In genomic region chr16:30558789-30559377, GRCh38 we compare ENCODE assay signal across 1 cellular context.
A peak's percentile ranks its signal among the peaks of the same experiment; 100 is the strongest.
TF ChIP-seq lines count a peak whose summit lies in the region.

No MANE protein-coding gene starts in this region.

TF ChIP-seq in HepG2, 621 proteins besides CTCF, POLR2A, EP300 and RAD21 (continued from another document and continues in another):
- 0 out of 2 replicates have a peak, but pooled peaks have one; percentile 65 for TF ChIP-seq NFAT5 (CRISPR knock-in tag; IDR thresholded peaks at IDR 0.05)
- TF ChIP-seq ZNF496 (CRISPR knock-in tag; IDR thresholded peaks at IDR 0.05; ENCODE audit: insufficient replicate concordance) = no peak
- no peak for TF ChIP-seq HHEX (CRISPR knock-in tag; IDR thresholded peaks at IDR 0.05)
- no peak for TF ChIP-seq ARID5B (CRISPR knock-in tag; IDR thresholded peaks at IDR 0.05)
- TF ChIP-seq AKNA (CRISPR knock-in tag; IDR thresholded peaks at IDR 0.05; ENCODE audit: borderline replicate concordance) = no peak
- no peak for TF ChIP-seq ZNF570 (CRISPR knock-in tag; IDR thresholded peaks at IDR 0.05; ENCODE audit: borderline replicate concordance)
- no peak for TF ChIP-seq ZNF343 (CRISPR knock-in tag; IDR thresholded peaks at IDR 0.05)
- no peak for TF ChIP-seq ZBTB39 (CRISPR knock-in tag; IDR thresholded peaks at IDR 0.05)
- TF ChIP-seq ZNF142 (CRISPR knock-in tag; IDR thresholded peaks at IDR 0.05) = no peak
- no peak for TF ChIP-seq ZNF136 (CRISPR knock-in tag; IDR thresholded peaks at IDR 0.05; ENCODE audit: low read depth)
- TF ChIP-seq WIZ (CRISPR knock-in tag; IDR thresholded peaks at IDR 0.05) = no peak
- TF ChIP-seq STAT5B (CRISPR knock-in tag; IDR thresholded peaks at IDR 0.05) = no peak
- TF ChIP-seq SSRP1 (CRISPR knock-in tag; IDR thresholded peaks at IDR 0.05) = no peak
- TF ChIP-seq TCF7L2 (IDR thresholded peaks at IDR 0.05; ENCODE audit: low read depth, low read length) = no peak
- no peak for TF ChIP-seq RORA (CRISPR knock-in tag; IDR thresholded peaks at IDR 0.05)
- no peak for TF ChIP-seq ZNF20 (CRISPR knock-in tag; IDR thresholded peaks at IDR 0.05)
- TF ChIP-seq ZNF263 (CRISPR knock-in tag; IDR thresholded peaks at IDR 0.05) = no peak
- no peak for TF ChIP-seq KLF16 (CRISPR knock-in tag; IDR thresholded peaks at IDR 0.05)
- TF ChIP-seq ZNF720 (CRISPR knock-in tag; IDR thresholded peaks at IDR 0.05) = no peak
- TF ChIP-seq SRSF1 (optimal IDR thresholded peaks at IDR 0.05; ENCODE audit: low read depth, low read length) = peak; percentile 24
- peak; percentile 41; the same call in 1 of the 2 replicates for TF ChIP-seq ZNF768 (CRISPR knock-in tag; IDR thresholded peaks at IDR 0.05)
- no peak for TF ChIP-seq ZC3H13 (CRISPR knock-in tag; IDR thresholded peaks at IDR 0.05)
- TF ChIP-seq ZNF207 (IDR thresholded peaks at IDR 0.05; ENCODE audit: borderline replicate concordance) = no peak
- TF ChIP-seq GFI1 (CRISPR knock-in tag; IDR thresholded peaks at IDR 0.05; ENCODE audit: borderline replicate concordance) = 0 out of 2 replicates have a peak, but pooled peaks have one; percentile 45
- TF ChIP-seq ZNF781 (CRISPR knock-in tag; IDR thresholded peaks at IDR 0.05; ENCODE audit: borderline replicate concordance, not compliant biosample characterization) = no peak
- TF ChIP-seq FOXK2 (IDR thresholded peaks at IDR 0.05) = no peak
- TF ChIP-seq GATAD1 (CRISPR knock-in tag; IDR thresholded peaks at IDR 0.05) = no peak
- no peak for TF ChIP-seq ZNF121 (CRISPR knock-in tag; IDR thresholded peaks at IDR 0.05)
- TF ChIP-seq LBX2 (CRISPR knock-in tag; IDR thresholded peaks at IDR 0.05; ENCODE audit: borderline replicate concordance) = peak; percentile 60; the same call in 1 of the 2 replicates
